In the genomic region with DNA sequence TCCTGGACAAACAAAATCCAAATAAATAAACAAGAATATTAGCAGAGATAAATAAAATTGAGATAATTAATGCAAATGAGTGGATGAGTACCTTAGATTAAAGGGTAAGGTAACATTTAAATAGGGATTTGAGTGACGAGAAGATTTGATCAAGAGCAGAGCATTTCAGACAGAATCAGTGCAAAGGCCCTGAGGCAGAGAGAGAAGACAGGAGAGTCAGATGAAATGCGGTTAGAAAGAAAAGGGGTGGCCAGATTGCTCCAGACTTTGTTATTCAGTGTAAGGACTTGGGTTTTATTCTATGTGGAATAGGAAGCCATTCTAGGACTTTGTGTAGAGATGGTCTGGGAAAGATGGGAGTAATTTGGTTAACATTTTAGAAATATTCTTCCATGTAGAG, we compare ENCODE assay signal across 29 cellular contexts. TPM values are rescaled to one million over a fixed set of nuclear protein-coding genes. Genes with fewer than 3 reads are reported as not detected.
"Had no signal": no experiment of that assay in that cellular context is flagged by ENCODE, and none has a peak within 500 bp of the region (broad histone marks: within the 10 kb centered on the region; RNA-seq: fewer than 3 reads in every experiment).

No MANE protein-coding gene starts in this region.

- H3K79me2 ChIP-seq: hepatocyte had no signal

- H3K4me1 Mint-ChIP-seq: endodermal cell had no signal

- H2AFZ ChIP-seq: hepatocyte had no signal

- H3K27ac Mint-ChIP-seq: dendritic cell treated with granulocyte-macrophage colony-stimulating factor and Interleukin-4, amounts not matched to agents 40 ng/mL and 50 ng/mL, for 4 days; effector memory CD8-positive, alpha-beta T cell; endodermal cell had no signal

- H3K4me2 ChIP-seq: hepatocyte had no signal

- ATAC-seq: effector memory CD8-positive, alpha-beta T cell; esophagus mucosa; foreskin keratinocyte; gastrocnemius medialis; gastroesophageal sphincter; heart left ventricle; heart right ventricle had no signal

- H3K4me1 ChIP-seq: colonic mucosa, esophagus muscularis mucosa, esophagus squamous epithelium, foreskin keratinocyte, gastrocnemius medialis, gastroesophageal sphincter, heart left ventricle had no signal

- H3K9me3 ChIP-seq: colonic mucosa, esophagus muscularis mucosa, esophagus squamous epithelium, gastrocnemius medialis had no signal

- H3K27me3 ChIP-seq: colonic mucosa, hepatocyte had no signal

- FAIRE-seq: colon, endometrium, frontal cortex had no signal

- H3K4me3 Mint-ChIP-seq: dendritic cell treated with granulocyte-macrophage colony-stimulating factor and Interleukin-4, amounts not matched to agents 40 ng/mL and 50 ng/mL, for 4 days; effector memory CD8-positive, alpha-beta T cell; endodermal cell had no signal

- H3K9me3 Mint-ChIP-seq: dendritic cell treated with granulocyte-macrophage colony-stimulating factor and Interleukin-4, amounts not matched to agents 40 ng/mL and 50 ng/mL, for 4 days; endodermal cell had no signal

- H3K4me3 ChIP-seq: colonic mucosa, coronary artery, dorsolateral prefrontal cortex, esophagus muscularis mucosa, esophagus squamous epithelium, gastrocnemius medialis, gastroesophageal sphincter, heart left ventricle, heart right ventricle, hepatocyte had no signal

- H3K36me3 ChIP-seq: colonic mucosa, esophagus muscularis mucosa, esophagus squamous epithelium, gastrocnemius medialis, gastroesophageal sphincter, heart left ventricle, heart right ventricle had no signal

- DNase-seq: colonic mucosa; cortex of kidney; dermis blood vessel endothelial cell; dorsolateral prefrontal cortex; effector CD4-positive, alpha-beta T cell; effector CD8-positive, alpha-beta T cell; effector memory CD4-positive, alpha-beta T cell; effector memory CD8-positive, alpha-beta T cell; endodermal cell; erythroblast; esophagus squamous epithelium; foreskin fibroblast; foreskin keratinocyte; foreskin melanocyte; gastrocnemius medialis; glutamatergic neuron; head of caudate nucleus; heart left ventricle; heart right ventricle had no signal

- H3K27ac ChIP-seq: colonic mucosa, coronary artery, dorsolateral prefrontal cortex, epithelial cell of prostate, esophagus muscularis mucosa, esophagus squamous epithelium, foreskin keratinocyte, gastrocnemius medialis, gastroesophageal sphincter, heart left ventricle, heart right ventricle, hepatocyte had no signal

RNA-seq across cellular contexts. Expression of gene RNF182, which starts 10.0 kb away (rescaled TPM):
- total RNA-seq: colonic mucosa had no signal
- polyA plus RNA-seq: hepatocyte had no signal
